Comparison of ENCODE assay signal across 8 cellular contexts in the genomic region with DNA sequence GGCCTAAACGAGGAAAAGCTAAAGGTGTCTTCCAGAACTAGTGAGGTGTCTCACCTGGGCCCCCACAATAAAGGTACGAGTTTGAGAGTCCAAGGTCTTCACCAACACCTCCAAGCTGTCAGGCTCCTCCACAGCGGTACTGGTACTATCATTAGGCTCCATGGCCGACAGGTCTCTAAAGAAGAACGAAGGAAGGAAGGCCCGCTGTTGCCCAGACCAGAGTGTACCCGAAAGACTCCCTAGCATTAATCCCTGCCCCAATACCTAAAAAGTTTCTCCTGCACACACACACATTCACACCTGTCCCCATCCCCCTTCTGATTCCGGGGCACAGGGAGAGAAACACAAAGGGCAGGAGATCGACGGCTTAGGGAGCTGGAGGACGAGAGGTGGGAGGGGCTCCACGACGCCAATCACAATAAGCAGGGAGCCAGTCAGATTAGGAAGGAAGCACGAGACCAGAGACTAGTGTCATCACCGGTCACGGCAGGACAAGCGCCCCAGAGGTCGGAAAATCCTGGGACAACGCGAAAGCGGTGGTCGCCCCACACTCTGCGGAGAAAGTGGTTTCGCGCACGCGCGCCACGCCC. TPM values are rescaled to one million over a fixed set of nuclear protein-coding genes. Genes with fewer than 3 reads are reported as not detected.
DNase-seq lines count a peak whose midpoint lies in the region; ATAC-seq, FAIRE-seq and TF ChIP-seq lines count a peak whose summit lies in the region.

No MANE protein-coding gene starts in this region.

- peak; percentile 73 to 76 for DNase-seq in AML-193 (lab: John Stamatoyannopoulos, UW)
- no peak for DNase-seq in GM12892 (ENCODE audit: insufficient read length)
- peak; percentile 69 for DNase-seq in NCI-H2029 (lab: John Stamatoyannopoulos, UW)
- no peak for DNase-seq in activated B cell treated with CpG ODN at 0.5 μM for 24 hours
- DNase-seq in foreskin fibroblast: peak; percentile 80 to 91
- no peak for DNase-seq in neural crest cell (ENCODE audit: low read depth, low spot score)
- no peak for DNase-seq in GM12891 (ENCODE audit: insufficient read length, low spot score)

- TF ChIP-seq POLR2A in GM12892 (IDR thresholded peaks at IDR 0.05; ENCODE audit: low read depth, low read length) (no peak), GM12891 (IDR thresholded peaks at IDR 0.05; ENCODE audit: low read depth, low read length) (no peak)

- H3K27ac Mint-ChIP-seq in activated B cell treated with CpG ODN at 0.5 μM for 24 hours (peak overlapping the region; percentile 100), neural crest cell (ENCODE audit: unreplicated experiment) (peak overlapping the region; percentile 100)

- peak overlapping the region; percentile 94 for H3K4me3 Mint-ChIP-seq in activated B cell treated with CpG ODN at 0.5 μM for 24 hours
- peak overlapping the region; percentile 94 for H3K4me3 Mint-ChIP-seq in neural crest cell

- CTCF ChIA-PET in activated B cell treated with CpG ODN at 0.5 μM for 24 hours (lab: Charles Lee): interaction anchor here (1.1 to 2.3 kb wide), 4 partner anchors 11 to 181 kb away, joined by 3 to 7 read pairs (median 4); a partner anchor contains a TSS

- peak overlapping the region; percentile 89 to 95 for H3K4me3 ChIP-seq in foreskin fibroblast (ENCODE audit: low read depth in 1 of 2, low read length in 2 of 2)

- FAIRE-seq in GM12892 (lab: Jason Lieb, UNC) (peak; percentile 62), GM12891 (lab: Jason Lieb, UNC) (no peak)

- H3K4me1 Mint-ChIP-seq in activated B cell treated with CpG ODN at 0.5 μM for 24 hours (peaks cover 48% of the 10 kb centered on the region), neural crest cell (peaks cover 39% of the 10 kb centered on the region)

- intact Hi-C loops in activated B cell treated with CpG ODN at 0.5 μM for 24 hours (cut with micrococcal nuclease): loop anchor here (1.0 to 2.0 kb wide), 14 partner anchors 9 to 212 kb away; a partner anchor contains a TSS

- H3K27me3 Mint-ChIP-seq in activated B cell treated with CpG ODN at 0.5 μM for 24 hours: no peaks in the 10 kb centered on the region
- peaks cover 9% of the 10 kb centered on the region for H3K27me3 Mint-ChIP-seq in neural crest cell (ENCODE audit: low read depth)

- ATAC-seq in HG02852 (IDR thresholded peaks at IDR 0.05; ENCODE audit: unreplicated experiment) (peak; percentile 24), activated B cell treated with CpG ODN at 0.5 μM for 24 hours (ENCODE audit: low read depth) (peak; percentile 22)

- POLR2A ChIA-PET in activated B cell treated with CpG ODN at 0.5 μM for 24 hours (lab: Charles Lee): interaction anchor here (0.5 to 7.6 kb wide), 47 partner anchors 9 to 1637 kb away, joined by 3 to 188 read pairs (median 6); a partner anchor contains a TSS

- TF ChIP-seq CTCF in activated B cell treated with CpG ODN at 0.5 μM for 24 hours (IDR thresholded peaks at IDR 0.05): no peak
- no peak for TF ChIP-seq CTCF in foreskin fibroblast (IDR thresholded peaks at IDR 0.05; ENCODE audit: low read depth, low read length)
- TF ChIP-seq CTCF in neural crest cell (conservative IDR thresholded peaks at IDR 0.05): no peak

- peaks cover 70% of the 10 kb centered on the region for H3K36me3 Mint-ChIP-seq in activated B cell treated with CpG ODN at 0.5 μM for 24 hours (ENCODE audit: low read depth)
- peaks cover 15% of the 10 kb centered on the region for H3K36me3 Mint-ChIP-seq in neural crest cell (ENCODE audit: low read depth)

- H3K9me3 Mint-ChIP-seq in activated B cell treated with CpG ODN at 0.5 μM for 24 hours (no peaks in the 10 kb centered on the region), neural crest cell (no peaks in the 10 kb centered on the region)

TF ChIP-seq in GM12891, 5 proteins besides CTCF, POLR2A, EP300 and RAD21:
- TF ChIP-seq PAX5 (IDR thresholded peaks at IDR 0.05; ENCODE audit: insufficient read depth, low read length, severe bottlenecking) (no peak), SPI1 (IDR thresholded peaks at IDR 0.05; ENCODE audit: low read depth, low read length) (no peak), TAF1 (IDR thresholded peaks at IDR 0.05; ENCODE audit: low read depth, low read length) (no peak), POLR2AphosphoS5 (IDR thresholded peaks at IDR 0.05; ENCODE audit: low read depth, low read length) (no peak), POU2F2 (IDR thresholded peaks at IDR 0.05; ENCODE audit: low read depth, low read length) (no peak)

RNA-seq across cellular contexts. Expression of a gene that starts 0.8 kb away (rescaled TPM):
- 124 TPM for polyA plus RNA-seq in GM12892 (2012; ENCODE audit: missing spikeins)
- total RNA-seq in activated B cell treated with CpG ODN at 0.5 μM for 24 hours: 309 and 327 TPM in 2 replicates
- 439 and 459 TPM in 2 replicates for total RNA-seq in neural crest cell
- 188 TPM for polyA plus RNA-seq in GM12891 (2012; ENCODE audit: low read depth, missing spikeins)

RNA-seq across cellular contexts. Expression of a gene that starts 4.0 kb away (rescaled TPM):
- 5.6 TPM for polyA plus RNA-seq in GM12892 (2012; ENCODE audit: missing spikeins)
- total RNA-seq in activated B cell treated with CpG ODN at 0.5 μM for 24 hours (2.2 and 2.4 TPM in 2 replicates), neural crest cell (3.8 and 4.2 TPM in 2 replicates)
- 4.3 TPM for polyA plus RNA-seq in GM12891 (2012; ENCODE audit: low read depth, missing spikeins)

RNA-seq across cellular contexts. Expression of a gene that starts 8.9 kb away (rescaled TPM):
- 10.5 TPM for polyA plus RNA-seq in GM12892 (2012; ENCODE audit: missing spikeins)
- total RNA-seq in activated B cell treated with CpG ODN at 0.5 μM for 24 hours (29.0 and 29.3 TPM in 2 replicates), neural crest cell (23.5 TPM in 2 replicates)
- polyA plus RNA-seq in GM12891 (2012; ENCODE audit: low read depth, missing spikeins): 13.6 TPM

RNA-seq across cellular contexts. Expression of a gene that starts 13.1 kb away (rescaled TPM):
- 16.4 TPM for polyA plus RNA-seq in GM12892 (2012; ENCODE audit: missing spikeins)
- total RNA-seq in activated B cell treated with CpG ODN at 0.5 μM for 24 hours (23.0 and 24.2 TPM in 2 replicates), neural crest cell (16.8 and 17.6 TPM in 2 replicates)
- 20.1 TPM for polyA plus RNA-seq in GM12891 (2012; ENCODE audit: low read depth, missing spikeins)

RNA-seq across cellular contexts. Expression of a gene that starts 14.2 kb away (rescaled TPM):
- 201 TPM for polyA plus RNA-seq in GM12892 (2012; ENCODE audit: missing spikeins)
- total RNA-seq in activated B cell treated with CpG ODN at 0.5 μM for 24 hours (190 and 191 TPM in 2 replicates), neural crest cell (185 and 188 TPM in 2 replicates)
- polyA plus RNA-seq in GM12891 (2012; ENCODE audit: low read depth, missing spikeins): 322 TPM

Comparison
In these comparisons a context has a peak if more than half of its experiments do, and no peak if none do; other contexts are left out.
1. DNase-seq: peak in AML-193 (2 of 2), NCI-H2029 (single experiment) and foreskin fibroblast (2 of 2); none in GM12892 (single experiment), activated B cell treated with CpG ODN at 0.5 μM for 24 hours (single experiment), neural crest cell (single experiment) and GM12891 (single experiment).